1 cellular context compared by ENCODE assay signal in the genomic region with DNA sequence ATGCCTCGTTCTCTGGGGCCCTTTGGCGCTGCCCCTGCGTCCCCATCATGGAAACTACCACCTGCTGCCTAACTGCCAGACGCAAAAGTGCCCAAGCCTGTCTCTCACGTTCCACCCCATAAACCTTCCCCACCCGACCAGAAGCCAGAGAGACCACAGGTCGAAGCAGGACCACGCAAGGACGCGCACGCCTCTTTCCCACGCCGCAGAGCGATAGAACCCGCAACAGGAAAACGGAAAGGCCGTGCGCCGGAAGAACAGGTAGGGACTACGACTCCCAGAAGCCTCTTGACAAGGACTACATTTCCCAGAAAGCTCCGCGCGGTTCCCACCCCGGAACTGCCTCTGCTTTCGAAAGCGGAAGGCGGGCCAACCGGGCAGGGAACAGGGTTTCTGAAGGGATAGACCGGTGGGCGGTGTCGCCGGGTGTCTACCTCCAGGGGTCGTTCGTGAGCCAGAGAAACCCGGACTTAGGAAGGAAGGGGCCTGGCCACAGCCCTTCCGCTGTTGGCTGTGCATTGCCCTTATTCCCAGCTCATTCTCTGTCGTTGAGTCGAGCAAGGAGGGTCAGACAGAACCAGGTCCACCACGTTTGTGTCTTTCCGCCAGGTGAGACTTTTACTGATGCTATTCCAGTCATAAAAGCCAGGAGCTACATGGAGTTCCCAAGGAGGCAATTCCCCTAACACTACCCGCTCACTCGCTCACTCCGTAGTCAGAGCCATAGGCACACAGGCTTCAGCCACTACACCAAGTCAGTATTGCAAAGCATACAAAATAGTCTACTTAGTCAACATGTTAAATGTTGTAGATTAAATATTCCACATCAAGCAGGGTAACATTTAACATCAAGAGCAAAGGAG.
TF ChIP-seq lines count a peak whose summit lies in the region.

No MANE protein-coding gene starts in this region.

TF ChIP-seq in IMR-90, 13 proteins besides CTCF, POLR2A, EP300 and RAD21 (continued from another document):
- TF ChIP-seq, protein P1, sequence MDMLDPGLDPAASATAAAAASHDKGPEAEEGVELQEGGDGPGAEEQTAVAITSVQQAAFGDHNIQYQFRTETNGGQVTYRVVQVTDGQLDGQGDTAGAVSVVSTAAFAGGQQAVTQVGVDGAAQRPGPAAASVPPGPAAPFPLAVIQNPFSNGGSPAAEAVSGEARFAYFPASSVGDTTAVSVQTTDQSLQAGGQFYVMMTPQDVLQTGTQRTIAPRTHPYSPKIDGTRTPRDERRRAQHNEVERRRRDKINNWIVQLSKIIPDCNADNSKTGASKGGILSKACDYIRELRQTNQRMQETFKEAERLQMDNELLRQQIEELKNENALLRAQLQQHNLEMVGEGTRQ (IDR thresholded peaks at IDR 0.05; ENCODE audit: low read depth, low read length): no peak
- TF ChIP-seq BHLHE40 (IDR thresholded peaks at IDR 0.05; ENCODE audit: low read depth, low read length): no peak
- peak; percentile 70; the same call in 1 of the 2 replicates for TF ChIP-seq CEBPB (IDR thresholded peaks at IDR 0.05; ENCODE audit: low read depth, low read length)
- peak; percentile 14 for TF ChIP-seq RCOR1 (IDR thresholded peaks at IDR 0.05; ENCODE audit: insufficient replicate concordance, low read length)
- TF ChIP-seq, protein P2, sequence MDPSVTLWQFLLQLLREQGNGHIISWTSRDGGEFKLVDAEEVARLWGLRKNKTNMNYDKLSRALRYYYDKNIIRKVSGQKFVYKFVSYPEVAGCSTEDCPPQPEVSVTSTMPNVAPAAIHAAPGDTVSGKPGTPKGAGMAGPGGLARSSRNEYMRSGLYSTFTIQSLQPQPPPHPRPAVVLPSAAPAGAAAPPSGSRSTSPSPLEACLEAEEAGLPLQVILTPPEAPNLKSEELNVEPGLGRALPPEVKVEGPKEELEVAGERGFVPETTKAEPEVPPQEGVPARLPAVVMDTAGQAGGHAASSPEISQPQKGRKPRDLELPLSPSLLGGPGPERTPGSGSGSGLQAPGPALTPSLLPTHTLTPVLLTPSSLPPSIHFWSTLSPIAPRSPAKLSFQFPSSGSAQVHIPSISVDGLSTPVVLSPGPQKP (IDR thresholded peaks at IDR 0.05; ENCODE audit: borderline replicate concordance, low read depth, low read length): no peak
- TF ChIP-seq MXI1 (IDR thresholded peaks at IDR 0.05; ENCODE audit: borderline replicate concordance, low read depth, low read length): peak; percentile 27; the same call in 1 of the 2 replicates
- no peak for TF ChIP-seq MAFK (IDR thresholded peaks at IDR 0.05; ENCODE audit: low read depth, low read length)
